ENCODE assay signal across 13 cellular contexts in the genomic region with DNA sequence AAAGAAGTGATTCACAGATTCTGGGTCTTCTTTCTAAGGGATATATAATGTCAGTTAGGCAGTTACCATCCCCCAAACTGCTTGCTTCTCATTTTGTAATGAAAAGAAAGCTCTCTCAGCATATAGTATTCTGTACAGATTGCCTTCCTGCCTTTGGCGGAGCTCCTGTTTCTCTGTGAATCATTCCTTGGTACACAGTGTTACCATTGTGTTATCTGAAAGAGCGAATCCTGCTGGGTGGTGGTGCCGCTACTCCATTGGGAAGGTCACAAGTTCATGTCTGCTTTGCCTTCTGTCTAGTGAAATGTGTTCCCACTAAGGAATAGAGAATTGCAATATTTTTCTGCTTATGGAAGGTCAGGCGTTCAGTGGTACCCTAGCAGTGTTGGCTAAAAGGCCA.
DNase-seq lines count a peak whose midpoint lies in the region; ATAC-seq lines count a peak whose summit lies in the region.
"Had no signal": no experiment of that assay in that cellular context is flagged by ENCODE, and none has a peak within 500 bp of the region (broad histone marks: within the 10 kb centered on the region; RNA-seq: fewer than 3 reads in every experiment).

No MANE protein-coding gene starts in this region.

- ATAC-seq in left lobe of liver (peak; percentile 17), HG03354 (IDR thresholded peaks at IDR 0.05; ENCODE audit: poor library complexity, severe bottlenecking, unreplicated experiment) (no peak), HG02870 (IDR thresholded peaks at IDR 0.05; ENCODE audit: unreplicated experiment) (no peak)

- DNase-seq in NCI-H460 (ENCODE audit: extremely low read depth, low read depth) = peak; percentile 48
- DNase-seq in cerebellar cortex (ENCODE audit: low spot score) = peak; percentile 50
- no peak for DNase-seq in left lobe of liver (ENCODE audit: low spot score)
- DNase-seq in SW480 (ENCODE audit: low spot score) = no peak
- DNase-seq: activated T-cell treated with anti-CD3 and anti-CD28 coated beads, Interleukin-2, amount 50 U/mL, for 1 hour; CD4-positive, alpha-beta T cell; NCI-H1092; NCI-H2171 treated with DMSO at 0.1 percent for 48 hours; OCI-M1 had no signal

- H3K27me3 ChIP-seq in skeletal muscle satellite cell (ENCODE audit: control insufficient read depth, insufficient read depth, low read length) = no peaks in the 10 kb centered on the region
- H3K27me3 ChIP-seq: ascending aorta had no signal

- H3K4me3 ChIP-seq in skeletal muscle satellite cell (ENCODE audit: low read length) = no peak overlapping the region
- H3K4me3 ChIP-seq: ascending aorta had no signal

- H3K9me3 ChIP-seq in skeletal muscle satellite cell (replicated peaks; ENCODE audit: low read length) = peaks cover 6% of the 10 kb centered on the region

- peak overlapping the region; percentile 4 for H3K4me2 ChIP-seq in skeletal muscle satellite cell (ENCODE audit: low read length)

- peaks cover 5% of the 10 kb centered on the region for H3K4me1 ChIP-seq in skeletal muscle satellite cell (ENCODE audit: control insufficient read depth, insufficient read depth, low read length)
- H3K4me1 ChIP-seq: ascending aorta had no signal

- no peaks in the 10 kb centered on the region for H3K36me3 ChIP-seq in skeletal muscle satellite cell (ENCODE audit: insufficient read depth, low read length)
- H3K36me3 ChIP-seq: ascending aorta had no signal

- H3K9ac ChIP-seq in skeletal muscle satellite cell (ENCODE audit: low read depth, low read length) = no peak overlapping the region

Comparison
In these comparisons a context has a peak if more than half of its experiments do, and no peak if none do; other contexts are left out.
1. DNase-seq: peak in NCI-H460 (single experiment) and cerebellar cortex (single experiment); none in left lobe of liver (single experiment) and SW480 (single experiment).